Comparison of ENCODE assay signal across 29 cellular contexts in the genomic region with DNA sequence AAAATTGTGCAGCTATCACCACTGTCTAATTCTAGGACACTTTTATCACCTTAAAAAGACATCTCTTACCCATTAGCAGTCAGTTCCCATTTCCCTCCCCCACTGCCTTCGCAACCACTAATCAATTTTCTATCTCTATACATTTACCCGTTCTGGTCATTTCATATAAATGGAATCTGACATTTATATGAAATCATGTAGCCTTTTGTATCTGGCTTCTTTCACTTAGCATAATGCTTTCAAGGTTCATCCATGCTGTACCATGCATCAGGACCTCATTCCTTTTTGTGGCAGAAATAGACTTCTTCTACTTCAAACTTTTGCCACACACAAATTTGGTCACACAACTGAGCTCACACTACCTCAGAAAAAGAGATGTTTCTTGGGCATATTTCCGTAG. TPM values are rescaled to one million over a fixed set of nuclear protein-coding genes. Genes with fewer than 3 reads are reported as not detected.
"Had no signal": no experiment of that assay in that cellular context is flagged by ENCODE, and none has a peak within 500 bp of the region (broad histone marks: within the 10 kb centered on the region; RNA-seq: fewer than 3 reads in every experiment).

No MANE protein-coding gene starts in this region.

- H3K9me3 ChIP-seq: colonic mucosa, esophagus muscularis mucosa, esophagus squamous epithelium, gastrocnemius medialis, gastroesophageal sphincter, heart left ventricle, heart right ventricle had no signal

- DNase-seq: colonic mucosa; cortex of kidney; dermis blood vessel endothelial cell; dorsolateral prefrontal cortex; effector CD4-positive, alpha-beta T cell; effector CD8-positive, alpha-beta T cell; effector memory CD4-positive, alpha-beta T cell; effector memory CD8-positive, alpha-beta T cell; endodermal cell; erythroblast; esophagus squamous epithelium; foreskin fibroblast; foreskin keratinocyte; foreskin melanocyte; gastrocnemius medialis; glutamatergic neuron; heart left ventricle; heart right ventricle had no signal

- H3K4me1 ChIP-seq: colonic mucosa, esophagus squamous epithelium, foreskin keratinocyte, gastroesophageal sphincter had no signal

- ATAC-seq: effector memory CD8-positive, alpha-beta T cell; esophagus mucosa; foreskin keratinocyte; gastrocnemius medialis; gastroesophageal sphincter; heart left ventricle; heart right ventricle had no signal

- H3K9me3 Mint-ChIP-seq: dendritic cell treated with granulocyte-macrophage colony-stimulating factor and Interleukin-4, amounts not matched to agents 40 ng/mL and 50 ng/mL, for 4 days; effector memory CD8-positive, alpha-beta T cell; endodermal cell had no signal

- H3K4me1 Mint-ChIP-seq: endodermal cell had no signal

- H3K36me3 ChIP-seq: colonic mucosa, esophagus muscularis mucosa, esophagus squamous epithelium, gastrocnemius medialis, gastroesophageal sphincter, heart left ventricle, heart right ventricle had no signal

- H3K27ac ChIP-seq: colonic mucosa, coronary artery, dorsolateral prefrontal cortex, epithelial cell of prostate, esophagus muscularis mucosa, esophagus squamous epithelium, foreskin keratinocyte, gastrocnemius medialis, gastroesophageal sphincter, heart left ventricle, heart right ventricle had no signal

- H3K27ac Mint-ChIP-seq: dendritic cell treated with granulocyte-macrophage colony-stimulating factor and Interleukin-4, amounts not matched to agents 40 ng/mL and 50 ng/mL, for 4 days; effector memory CD8-positive, alpha-beta T cell; endodermal cell had no signal

- H3K27me3 ChIP-seq: colonic mucosa, dorsolateral prefrontal cortex, gastrocnemius medialis, heart left ventricle had no signal

- H3K4me3 ChIP-seq: colonic mucosa, coronary artery, dorsolateral prefrontal cortex, esophagus muscularis mucosa, esophagus squamous epithelium, gastrocnemius medialis, gastroesophageal sphincter, heart left ventricle, heart right ventricle had no signal

- H3K4me3 Mint-ChIP-seq: dendritic cell treated with granulocyte-macrophage colony-stimulating factor and Interleukin-4, amounts not matched to agents 40 ng/mL and 50 ng/mL, for 4 days; effector memory CD8-positive, alpha-beta T cell; endodermal cell had no signal

RNA-seq across cellular contexts. Expression of gene FRMPD1, which starts 32.2 kb away (rescaled TPM):
- total RNA-seq: dermis blood vessel endothelial cell, dermis microvascular lymphatic vessel endothelial cell, endothelial cell of umbilical vein, fibroblast of lung, fibroblast of villous mesenchyme, glomerular endothelial cell had no signal
- polyA plus RNA-seq: endothelial cell of umbilical vein, fibroblast of lung had no signal
